15 cellular contexts compared by ENCODE assay signal in genomic region chr2:9573013-9573708, GRCh38. TPM values are rescaled to one million over a fixed set of nuclear protein-coding genes. Genes with fewer than 3 reads are reported as not detected.
DNase-seq lines count a peak whose midpoint lies in the region; ATAC-seq and TF ChIP-seq lines count a peak whose summit lies in the region.
"Had no signal": no experiment of that assay in that cellular context is flagged by ENCODE, and none has a peak within 500 bp of the region (broad histone marks: within the 10 kb centered on the region; RNA-seq: fewer than 3 reads in every experiment).

No MANE protein-coding gene starts in this region.

- no peaks in the 10 kb centered on the region for H3K27me3 Mint-ChIP-seq in MCF 10A (ENCODE audit: insufficient read depth, unreplicated experiment)
- H3K27me3 Mint-ChIP-seq: activated CD4-positive, alpha-beta memory T cell treated with anti-CD3 and anti-CD28 coated beads, Interleukin-2, amount 10 ng/mL, durations not matched to agents 7 days and 5 days had no signal

- no peak overlapping the region for H3K4me3 ChIP-seq in breast epithelium
- H3K4me3 ChIP-seq in SK-N-MC = no peak overlapping the region
- no peak overlapping the region for H3K4me3 ChIP-seq in fibroblast of the aortic adventitia (ENCODE audit: low read depth, low read length)
- no peak overlapping the region for H3K4me3 ChIP-seq in tibial artery

- intact Hi-C loops in breast epithelium (cut with DNase I; ENCODE audit: low total_unique reads) = no loop called here
- intact Hi-C loops in MCF 10A (cut with micrococcal nuclease) = no loop called here
- intact Hi-C loops in tibial artery (cut with DNase I; ENCODE audit: low total_unique reads) = no loop called here
- intact Hi-C loops in posterior vena cava (cut with DNase I) = loop anchor here in 1 of 2 donors (10.0 kb wide), 2 partner anchors 52 to 452 kb away; no protein-coding TSS in a partner anchor

- no peaks in the 10 kb centered on the region for H3K9me3 ChIP-seq in breast epithelium
- no peaks in the 10 kb centered on the region for H3K9me3 ChIP-seq in SK-N-MC (ENCODE audit: low read depth, low read length)
- no peaks in the 10 kb centered on the region for H3K9me3 ChIP-seq in tibial artery

- no peak for ATAC-seq in HG03045 (IDR thresholded peaks at IDR 0.05; ENCODE audit: unreplicated experiment)
- ATAC-seq: left ventricle myocardium superior, sciatic nerve had no signal

- no peak overlapping the region for H3K9ac ChIP-seq in SK-N-MC (ENCODE audit: insufficient read length)

- peaks cover 18% of the 10 kb centered on the region for H3K36me3 Mint-ChIP-seq in MCF 10A (ENCODE audit: insufficient read depth, unreplicated experiment)

- CTCF ChIA-PET in MCF 10A (lab: Yijun Ruan, JAX) = interaction anchor here (0.6 kb wide), 3 partner anchors 8 to 196 kb away, joined by 3 to 5 read pairs (median 3); no protein-coding TSS in a partner anchor

- H3K36me3 ChIP-seq in breast epithelium (no peaks in the 10 kb centered on the region), SK-N-MC (ENCODE audit: insufficient read depth, low read length) (no peaks in the 10 kb centered on the region), tibial artery (no peaks in the 10 kb centered on the region)

- POLR2A ChIA-PET in MCF 10A (lab: Yijun Ruan, JAX) = interaction anchor here (0.6 to 2.0 kb wide), 3 partner anchors 14 to 176 kb away, joined by 3 to 7 read pairs (median 4); partner anchors contain the start of gene ADAM17

- H3K27ac ChIP-seq in breast epithelium (peak overlapping the region; percentile 78 to 79), SK-N-MC (0 out of 2 replicates have a peak overlapping the region, but pooled peaks have one; percentile 2), tibial artery (peak overlapping the region; percentile 63 to 73)

- no peaks in the 10 kb centered on the region for H3K4me1 ChIP-seq in breast epithelium
- peaks cover 0 to 28% (median 14%) of the 10 kb centered on the region in 4 donors for H3K4me1 ChIP-seq in tibial artery

- no peak overlapping the region for H3K27ac Mint-ChIP-seq in MCF 10A (ENCODE audit: low read depth, unreplicated experiment)
- H3K27ac Mint-ChIP-seq: activated CD4-positive, alpha-beta memory T cell treated with anti-CD3 and anti-CD28 coated beads, Interleukin-2, amount 10 ng/mL, durations not matched to agents 7 days and 5 days; nephron had no signal

- no TSS peak for BruUV-seq in MCF 10A (replicated peaks; lab: Mats Ljungman, UMichigan)

- H3K4me3 Mint-ChIP-seq in MCF 10A (ENCODE audit: unreplicated experiment) = no peak overlapping the region
- H3K4me3 Mint-ChIP-seq: activated CD4-positive, alpha-beta memory T cell treated with anti-CD3 and anti-CD28 coated beads, Interleukin-2, amount 10 ng/mL, durations not matched to agents 7 days and 5 days; nephron had no signal

- H3K4me1 Mint-ChIP-seq in MCF 10A (ENCODE audit: insufficient read depth, unreplicated experiment) = peaks cover 9% of the 10 kb centered on the region
- H3K4me1 Mint-ChIP-seq: nephron had no signal

- no peak for TF ChIP-seq POLR2A in breast epithelium (IDR thresholded peaks at IDR 0.05)

- H3K9me3 Mint-ChIP-seq in MCF 10A (ENCODE audit: unreplicated experiment) = no peaks in the 10 kb centered on the region
- H3K9me3 Mint-ChIP-seq: activated CD4-positive, alpha-beta memory T cell treated with anti-CD3 and anti-CD28 coated beads, Interleukin-2, amount 10 ng/mL, durations not matched to agents 7 days and 5 days; nephron had no signal

- H3K27me3 ChIP-seq in breast epithelium (no peaks in the 10 kb centered on the region), tibial artery (no peaks in the 10 kb centered on the region)

- TF ChIP-seq CTCF in breast epithelium (IDR thresholded peaks at IDR 0.05) (no peak), MCF 10A (IDR thresholded peaks at IDR 0.05; ENCODE audit: unreplicated experiment) (no peak), fibroblast of the aortic adventitia (IDR thresholded peaks at IDR 0.05; ENCODE audit: insufficient read depth, low read length) (no peak), tibial artery (IDR thresholded peaks at IDR 0.05) (no peak)

- DNase-seq in breast epithelium (ENCODE audit: low spot score in 2 of 2) = no peak
- no peak for DNase-seq in MCF 10A (ENCODE audit: unreplicated experiment)
- DNase-seq in SK-N-MC (ENCODE audit: low read depth, low spot score) = no peak
- DNase-seq in fibroblast of the aortic adventitia (ENCODE audit: low read depth) = peak; percentile 54
- DNase-seq in tibial artery = no peak
- no peak for DNase-seq in GF-D8 (lab: John Stamatoyannopoulos, UW)
- no peak for DNase-seq in posterior vena cava (ENCODE audit: low spot score)
- DNase-seq: activated CD4-positive, alpha-beta memory T cell treated with anti-CD3 and anti-CD28 coated beads, Interleukin-2, amount 10 ng/mL, durations not matched to agents 7 days and 5 days; activated naive CD4-positive, alpha-beta T cell; central memory CD4-positive, alpha-beta T cell; left ventricle myocardium superior; NCI-H1105 treated with DMSO at 0.1 percent for 48 hours had no signal

RNA-seq across cellular contexts. Expression of gene ADAM17, which starts 17.5 kb away (rescaled TPM):
- total RNA-seq in breast epithelium (10 to 100 TPM; 32.2 to 65.9 (median 48.8) TPM), MCF 10A (2022) (44.3 and 47.3 TPM in 2 replicates), fibroblast of the aortic adventitia (ENCODE audit: low replicate concordance) (40.1 and 108 TPM in 2 replicates), posterior vena cava (10 to 100 TPM; 24.8 to 34.9 TPM)

RNA-seq across cellular contexts. Expression of gene YWHAQ, which starts 57.6 kb away (rescaled TPM):
- total RNA-seq in breast epithelium = 100 to 1,000 TPM; 176 to 226 (median 186) TPM
- total RNA-seq in MCF 10A (2022) = 239 TPM in 2 replicates
- total RNA-seq in fibroblast of the aortic adventitia (ENCODE audit: low replicate concordance) = 152 and 562 TPM in 2 replicates
- 100 to 1,000 TPM; 243 to 339 TPM for total RNA-seq in posterior vena cava

Comparison
In these comparisons a context has a peak if more than half of its experiments do, and no peak if none do; other contexts are left out.
1. H3K27ac ChIP-seq: peak in every context shown above with its lines; median percentile 78 in breast epithelium; 68 in tibial artery; 2 in SK-N-MC.